Comparison of ENCODE assay signal across 8 cellular contexts in the genomic region with DNA sequence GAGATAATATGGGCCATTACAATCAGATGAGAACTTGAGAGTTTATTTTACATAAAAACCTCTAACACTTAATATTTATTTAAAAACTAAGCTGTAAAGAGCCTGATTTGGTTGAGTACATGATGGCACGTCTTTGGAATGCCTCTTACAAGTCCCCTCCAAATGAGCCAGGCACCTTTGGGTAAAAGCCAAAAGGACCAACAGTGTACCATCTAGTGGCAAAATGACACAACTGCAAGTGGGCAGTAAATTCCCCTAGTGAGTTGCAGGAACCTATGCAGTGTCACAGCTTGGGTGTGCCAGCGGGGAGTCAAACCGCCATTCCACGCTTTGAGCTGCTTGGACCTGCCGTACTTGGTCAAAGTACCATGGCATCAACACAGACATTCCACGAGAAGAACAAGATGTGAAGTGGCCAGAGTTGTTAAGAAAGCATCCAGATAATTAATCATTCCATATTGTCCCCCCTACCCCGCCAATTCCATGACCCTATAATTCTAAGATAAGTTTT.
A peak's percentile ranks its signal among the peaks of the same experiment; 100 is the strongest.
DNase-seq lines count a peak whose midpoint lies in the region; ATAC-seq, FAIRE-seq and TF ChIP-seq lines count a peak whose summit lies in the region.

No MANE protein-coding gene starts in this region.

- no peak overlapping the region for H3K4me3 ChIP-seq in A673 (ENCODE audit: low read depth, low read length, poor library complexity, severe bottlenecking)

- H3K27me3 ChIP-seq in A673 (replicated peaks; ENCODE audit: insufficient read depth, low read depth, low read length, poor library complexity) = peaks cover 11% of the 10 kb centered on the region

- no peak overlapping the region for H3K4me3 Mint-ChIP-seq in activated CD8-positive, alpha-beta T cell treated with anti-CD3 and anti-CD28 coated beads, Interleukin-2, amount 10 ng/mL, durations not matched to agents 7 days and 5 days

- peak; percentile 76 for DNase-seq in A673 (ENCODE audit: low spot score)
- DNase-seq in GDM1 (lab: John Stamatoyannopoulos, UW) = peak; percentile 32
- DNase-seq in NCI-H2196 treated with DMSO at 0.1 percent for 48 hours (lab: John Stamatoyannopoulos, UW; ENCODE audit: unreplicated experiment) = peak; percentile 23
- DNase-seq in activated CD8-positive, alpha-beta T cell treated with anti-CD3 and anti-CD28 coated beads, Interleukin-2, amount 10 ng/mL, durations not matched to agents 7 days and 5 days = peak; percentile 49
- peak; percentile 26 to 49 for DNase-seq in frontal cortex (ENCODE audit: low spot score in 2 of 2)
- no peak for DNase-seq in omental fat pad (ENCODE audit: low spot score)
- no peak for DNase-seq in NCI-H187 (lab: John Stamatoyannopoulos, UW)

- CTCF ChIA-PET in A673 (lab: Charles Lee) = no interaction called here
- CTCF ChIA-PET in activated CD8-positive, alpha-beta T cell treated with anti-CD3 and anti-CD28 coated beads, Interleukin-2, amount 10 ng/mL, durations not matched to agents 7 days and 5 days (lab: Charles Lee) = interaction anchor here (0.7 to 10.7 kb wide), 14 partner anchors 8 to 158 kb away, joined by 3 to 88 read pairs (median 4); no protein-coding TSS in a partner anchor

- no peaks in the 10 kb centered on the region for H3K9me3 Mint-ChIP-seq in activated CD8-positive, alpha-beta T cell treated with anti-CD3 and anti-CD28 coated beads, Interleukin-2, amount 10 ng/mL, durations not matched to agents 7 days and 5 days (ENCODE audit: insufficient read depth)

- H3K27ac Mint-ChIP-seq in activated CD8-positive, alpha-beta T cell treated with anti-CD3 and anti-CD28 coated beads, Interleukin-2, amount 10 ng/mL, durations not matched to agents 7 days and 5 days = no peak overlapping the region

- H3K36me3 ChIP-seq in A673 (ENCODE audit: insufficient read depth, low read length, poor library complexity, severe bottlenecking) = no peaks in the 10 kb centered on the region

- peak; percentile 84 for TF ChIP-seq CTCF in A673 (conservative IDR thresholded peaks at IDR 0.05; ENCODE audit: low read depth, low read length)
- TF ChIP-seq CTCF in omental fat pad (IDR thresholded peaks at IDR 0.05) = no peak

- no TSS peak for BruUV-seq in A673 (replicated peaks; lab: Mats Ljungman, UMichigan)

- H3K27me3 Mint-ChIP-seq in activated CD8-positive, alpha-beta T cell treated with anti-CD3 and anti-CD28 coated beads, Interleukin-2, amount 10 ng/mL, durations not matched to agents 7 days and 5 days (ENCODE audit: low read depth) = peaks cover 34% of the 10 kb centered on the region

- FAIRE-seq in frontal cortex (lab: Jason Lieb, UNC) = no peak

- H3K4me1 Mint-ChIP-seq in activated CD8-positive, alpha-beta T cell treated with anti-CD3 and anti-CD28 coated beads, Interleukin-2, amount 10 ng/mL, durations not matched to agents 7 days and 5 days (ENCODE audit: low read depth) = peaks cover 8% of the 10 kb centered on the region

- H3K36me3 Mint-ChIP-seq in activated CD8-positive, alpha-beta T cell treated with anti-CD3 and anti-CD28 coated beads, Interleukin-2, amount 10 ng/mL, durations not matched to agents 7 days and 5 days (ENCODE audit: low read depth) = no peaks in the 10 kb centered on the region

- no peaks in the 10 kb centered on the region for H3K9me3 ChIP-seq in A673 (ENCODE audit: low read depth, low read length, poor library complexity, severe bottlenecking)

- intact Hi-C loops in A673 (cut with micrococcal nuclease; ENCODE audit: unreplicated experiment) = loop anchor here (5.0 kb wide), 2 partner anchors 156 to 314 kb away; no protein-coding TSS in a partner anchor

- POLR2A ChIA-PET in A673 (lab: Charles Lee; ENCODE audit: low non-redundant PET) = no interaction called here
- POLR2A ChIA-PET in activated CD8-positive, alpha-beta T cell treated with anti-CD3 and anti-CD28 coated beads, Interleukin-2, amount 10 ng/mL, durations not matched to agents 7 days and 5 days (lab: Charles Lee) = interaction anchor here (0.8 kb wide), 1 partner anchor 1396 kb away, joined by 3 read pairs; no protein-coding TSS in a partner anchor

- H3K27ac ChIP-seq in A673 (ENCODE audit: low read depth, low read length, poor library complexity, severe bottlenecking) = no peak overlapping the region

- ATAC-seq in HG02840 (IDR thresholded peaks at IDR 0.05; ENCODE audit: low FRiP score, unreplicated experiment) (peak; percentile 68), omental fat pad (ENCODE audit: low FRiP score) (peak; percentile 80)
- ATAC-seq in activated CD8-positive, alpha-beta T cell treated with anti-CD3 and anti-CD28 coated beads, Interleukin-2, amount 10 ng/mL, durations not matched to agents 7 days and 5 days = peak; percentile 70

- H3K4me1 ChIP-seq in A673 (ENCODE audit: insufficient read depth, low read length, poor library complexity, severe bottlenecking) = no peaks in the 10 kb centered on the region

Comparison
In these comparisons a context has a peak if more than half of its experiments do, and no peak if none do; other contexts are left out.
1. DNase-seq: peak in A673 (single experiment), GDM1 (single experiment), NCI-H2196 treated with DMSO at 0.1 percent for 48 hours (single experiment), activated CD8-positive, alpha-beta T cell treated with anti-CD3 and anti-CD28 coated beads, Interleukin-2, amount 10 ng/mL, durations not matched to agents 7 days and 5 days (single experiment) and frontal cortex (2 of 2); none in omental fat pad (single experiment) and NCI-H187 (0 of 2).
2. Peak in every context shown above with its lines, with median percentiles within 50 percentile points of each other: ATAC-seq.